In genomic region chr12:12717586-12718381, GRCh38 we compare ENCODE assay signal across 8 cellular contexts. TPM values are rescaled to one million over a fixed set of nuclear protein-coding genes. Genes with fewer than 3 reads are reported as not detected.
DNase-seq lines count a peak whose midpoint lies in the region; ATAC-seq, FAIRE-seq and TF ChIP-seq lines count a peak whose summit lies in the region.

No MANE protein-coding gene starts in this region.

- DNase-seq in CD4-positive, CD25-positive, alpha-beta regulatory T cell: peak in 2 of 3 donors; percentile 32 to 53
- DNase-seq in GM19239 (ENCODE audit: insufficient read length, low spot score): no peak
- DNase-seq in activated T-cell treated with anti-CD3 and anti-CD28 coated beads, Interleukin-2, amount 50 U/mL, for 48 hours: peak; percentile 56 to 59
- DNase-seq in head of caudate nucleus: peak in 30 of 42 donors; percentile 22 to 66 (median 40)
- DNase-seq in GM19238 (ENCODE audit: insufficient read length, low spot score): no peak
- DNase-seq in NCI-H187 (lab: John Stamatoyannopoulos, UW): no peak

- peak overlapping the region; percentile 100 for H3K4me3 ChIP-seq in CD4-positive, CD25-positive, alpha-beta regulatory T cell (ENCODE audit: low read depth, low read length)
- H3K4me3 ChIP-seq in parathyroid adenoma (ENCODE audit: low read depth, low read length): peak overlapping the region; percentile 99

- H3K27me3 ChIP-seq in CD4-positive, CD25-positive, alpha-beta regulatory T cell (ENCODE audit: control insufficient read depth, insufficient read depth, low read length): no peaks in the 10 kb centered on the region
- no peaks in the 10 kb centered on the region for H3K27me3 ChIP-seq in parathyroid adenoma (ENCODE audit: control insufficient read depth, insufficient read depth, low read length)

- H3K9me3 ChIP-seq in CD4-positive, CD25-positive, alpha-beta regulatory T cell (ENCODE audit: control insufficient read depth in 2 of 2, low read length in 2 of 2): no peaks in the 10 kb centered on the region
- H3K9me3 ChIP-seq in KOPT-K1 (ENCODE audit: insufficient read depth, low read length, poor library complexity, severe bottlenecking): no peaks in the 10 kb centered on the region
- H3K9me3 ChIP-seq in parathyroid adenoma (ENCODE audit: control insufficient read depth, low read length): no peaks in the 10 kb centered on the region

- H3K36me3 Mint-ChIP-seq in CD4-positive, CD25-positive, alpha-beta regulatory T cell: peaks cover 42% of the 10 kb centered on the region

- TF ChIP-seq CTCF in parathyroid adenoma (IDR thresholded peaks at IDR 0.05): no peak

- peak overlapping the region; percentile 98 to 99 (median 99) for H3K27ac Mint-ChIP-seq in CD4-positive, CD25-positive, alpha-beta regulatory T cell

- peak overlapping the region; percentile 91 to 99 (median 99) for H3K4me3 Mint-ChIP-seq in CD4-positive, CD25-positive, alpha-beta regulatory T cell

- peak overlapping the region; percentile 98 for H3K27ac ChIP-seq in CD4-positive, CD25-positive, alpha-beta regulatory T cell (ENCODE audit: insufficient read depth, low read length, poor library complexity, severe bottlenecking)
- peak overlapping the region; percentile 94 for H3K27ac ChIP-seq in KOPT-K1 (ENCODE audit: low read depth, low read length, poor library complexity, severe bottlenecking)
- H3K27ac ChIP-seq in parathyroid adenoma: peak overlapping the region; percentile 97

- H3K4me1 Mint-ChIP-seq in CD4-positive, CD25-positive, alpha-beta regulatory T cell: peaks cover 15 to 45% (median 25%) of the 10 kb centered on the region in 4 donors

- FAIRE-seq in GM19239 (lab: Jason Lieb, UNC): peak; percentile 76

- H3K4me1 ChIP-seq in CD4-positive, CD25-positive, alpha-beta regulatory T cell (ENCODE audit: control insufficient read depth, insufficient read depth, low read length, poor library complexity, severe bottlenecking): peaks cover 61% of the 10 kb centered on the region
- H3K4me1 ChIP-seq in parathyroid adenoma: peaks cover 29% of the 10 kb centered on the region

- ATAC-seq in CD4-positive, CD25-positive, alpha-beta regulatory T cell (ENCODE audit: low read depth in 2 of 2): no peak

- peaks cover 3% of the 10 kb centered on the region for H3K27me3 Mint-ChIP-seq in CD4-positive, CD25-positive, alpha-beta regulatory T cell

- peaks cover 0 to 8% (median 0%) of the 10 kb centered on the region in 7 donors for H3K9me3 Mint-ChIP-seq in CD4-positive, CD25-positive, alpha-beta regulatory T cell

- H3K4me2 ChIP-seq in parathyroid adenoma (ENCODE audit: low read length): peak overlapping the region; percentile 93

- peak overlapping the region; percentile 90 for H2AFZ ChIP-seq in parathyroid adenoma

- H3K9ac ChIP-seq in parathyroid adenoma: peak overlapping the region; percentile 85

- peaks cover 38% of the 10 kb centered on the region for H3K36me3 ChIP-seq in CD4-positive, CD25-positive, alpha-beta regulatory T cell (ENCODE audit: control insufficient read depth, insufficient read depth, low read length)
- H3K36me3 ChIP-seq in KOPT-K1 (ENCODE audit: insufficient read depth, low read length) (peaks cover 31% of the 10 kb centered on the region), parathyroid adenoma (ENCODE audit: control insufficient read depth, insufficient read depth, low read length) (no peaks in the 10 kb centered on the region)

- intact Hi-C loops in head of caudate nucleus (cut with DNase I): loop anchor here (1.0 to 5.0 kb wide), 2 partner anchors 8 to 155 kb away; partner anchors contain the start of gene DUSP16

- peaks cover 24% of the 10 kb centered on the region for H3K79me2 ChIP-seq in parathyroid adenoma

RNA-seq across cellular contexts. Expression of gene CDKN1B, which starts 0.6 kb away (rescaled TPM):
- total RNA-seq in CD4-positive, CD25-positive, alpha-beta regulatory T cell: 391 TPM
- polyA plus RNA-seq in CD4-positive, CD25-positive, alpha-beta regulatory T cell: 10 to 100 TPM; 13.4 to 41.7 (median 21.1) TPM

RNA-seq across cellular contexts. Expression of gene GPR19, which starts 21.8 kb away (rescaled TPM):
- 5.8 TPM for total RNA-seq in CD4-positive, CD25-positive, alpha-beta regulatory T cell
- polyA plus RNA-seq in CD4-positive, CD25-positive, alpha-beta regulatory T cell: 1 to 10 TPM; 3.5 to 6.1 (median 4.0) TPM

Comparison
In these comparisons a context has a peak if more than half of its experiments do, and no peak if none do; other contexts are left out.
1. DNase-seq: peak in CD4-positive, CD25-positive, alpha-beta regulatory T cell (2 of 3), activated T-cell treated with anti-CD3 and anti-CD28 coated beads, Interleukin-2, amount 50 U/mL, for 48 hours (2 of 2) and head of caudate nucleus (30 of 42); none in GM19239 (single experiment), GM19238 (single experiment) and NCI-H187 (0 of 2).
2. Peak in every context shown above with its lines, with median percentiles within 50 percentile points of each other: H3K27ac ChIP-seq.